Comparison of ENCODE assay signal across 23 cellular contexts in the genomic region with DNA sequence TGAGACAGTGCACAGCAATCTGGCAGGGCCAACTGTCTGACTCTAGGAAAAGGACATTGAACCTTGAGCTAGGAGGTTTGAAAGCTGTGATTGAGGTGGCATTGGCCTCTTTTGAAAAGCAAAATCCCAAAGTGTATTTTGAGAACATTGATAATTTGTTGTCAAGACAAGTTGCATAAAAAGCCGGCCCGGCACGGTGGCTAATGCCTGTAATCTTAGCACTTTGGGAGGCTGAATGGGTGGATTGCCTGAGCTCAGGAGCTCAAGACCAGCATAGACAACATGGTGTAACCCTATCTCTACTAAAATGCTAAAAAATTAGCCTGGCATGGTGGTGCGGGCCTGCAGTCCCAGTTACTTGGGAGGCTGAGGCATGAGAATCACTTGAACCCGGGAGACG.
DNase-seq lines count a peak whose midpoint lies in the region; ATAC-seq and TF ChIP-seq lines count a peak whose summit lies in the region.
"Had no signal": no experiment of that assay in that cellular context is flagged by ENCODE, and none has a peak within 500 bp of the region (broad histone marks: within the 10 kb centered on the region; RNA-seq: fewer than 3 reads in every experiment).

No MANE protein-coding gene starts in this region.

- peaks cover 27% of the 10 kb centered on the region for H3K4me1 Mint-ChIP-seq in activated T-cell treated with anti-CD3 and anti-CD28 coated beads, Interleukin-2, amount 50 U/mL, for 24 hours (ENCODE audit: low read depth)
- H3K4me1 Mint-ChIP-seq in MCF 10A (ENCODE audit: insufficient read depth, unreplicated experiment): peaks cover 12% of the 10 kb centered on the region
- peaks cover 13% of the 10 kb centered on the region for H3K4me1 Mint-ChIP-seq in activated CD8-positive, alpha-beta T cell treated with anti-CD3 and anti-CD28 coated beads for 36 hours (ENCODE audit: low read depth)

- H3K9me3 ChIP-seq in mammary epithelial cell (replicated peaks; ENCODE audit: insufficient read depth, low read length): no peaks in the 10 kb centered on the region
- H3K9me3 ChIP-seq: BE2C; BLaER1 treated with 17β-estradiol and CSF1 and Interleukin-3, amounts not matched to agents 10 nM and 100 nM had no signal

- peak overlapping the region; percentile 16 for H2AFZ ChIP-seq in mammary epithelial cell (ENCODE audit: low read depth, low read length)

- in situ Hi-C loops in mammary epithelial cell (cut with MboI; ENCODE audit: low sequenced_read_pairs in 2 of 2): loop anchor here (10.0 to 25.0 kb wide), 3 partner anchors 434 to 883 kb away; a partner anchor contains a TSS

- H3K27ac Mint-ChIP-seq in activated T-cell treated with anti-CD3 and anti-CD28 coated beads, Interleukin-2, amount 50 U/mL, for 24 hours: peak overlapping the region; percentile 17
- H3K27ac Mint-ChIP-seq in MCF 10A (ENCODE audit: low read depth, unreplicated experiment): no peak overlapping the region
- H3K27ac Mint-ChIP-seq in activated CD8-positive, alpha-beta T cell treated with anti-CD3 and anti-CD28 coated beads for 36 hours: peak overlapping the region; percentile 32
- H3K27ac Mint-ChIP-seq: CD14-positive monocyte; CD4-positive, alpha-beta T cell; CD8-positive, alpha-beta memory T cell had no signal

- no peaks in the 10 kb centered on the region for H3K36me3 ChIP-seq in mammary epithelial cell (ENCODE audit: insufficient read depth, low read length)
- H3K36me3 ChIP-seq: BE2C; BLaER1 treated with 17β-estradiol and CSF1 and Interleukin-3, amounts not matched to agents 10 nM and 100 nM had no signal

- dilution Hi-C loops in mammary epithelial cell (cut with HindIII; ENCODE audit: low sequenced_read_pairs): no loop called here

- H3K79me2 ChIP-seq in mammary epithelial cell (ENCODE audit: insufficient read depth, low read length): no peaks in the 10 kb centered on the region

- no peak for ATAC-seq in activated CD8-positive, alpha-beta T cell treated with anti-CD3 and anti-CD28 coated beads for 36 hours
- ATAC-seq: A549, GM12878 had no signal

- no peak overlapping the region for H3K9ac ChIP-seq in mammary epithelial cell (ENCODE audit: insufficient read depth, low read length)
- H3K9ac ChIP-seq: BLaER1 treated with 17β-estradiol and CSF1 and Interleukin-3, amounts not matched to agents 10 nM and 100 nM had no signal

- no peaks in the 10 kb centered on the region for H3K9me3 Mint-ChIP-seq in activated T-cell treated with anti-CD3 and anti-CD28 coated beads, Interleukin-2, amount 50 U/mL, for 24 hours
- H3K9me3 Mint-ChIP-seq in MCF 10A (ENCODE audit: unreplicated experiment): no peaks in the 10 kb centered on the region
- H3K9me3 Mint-ChIP-seq in activated CD8-positive, alpha-beta T cell treated with anti-CD3 and anti-CD28 coated beads for 36 hours: peaks cover 3% of the 10 kb centered on the region
- H3K9me3 Mint-ChIP-seq: CD14-positive monocyte; CD4-positive, alpha-beta T cell; CD8-positive, alpha-beta memory T cell had no signal

- no peaks in the 10 kb centered on the region for H3K27me3 ChIP-seq in mammary epithelial cell (ENCODE audit: insufficient read depth, low read length)
- H3K27me3 ChIP-seq: BLaER1 treated with 17β-estradiol and CSF1 and Interleukin-3, amounts not matched to agents 10 nM and 100 nM had no signal

- H4K20me1 ChIP-seq in mammary epithelial cell (ENCODE audit: insufficient read depth, low read length): no peaks in the 10 kb centered on the region
- H4K20me1 ChIP-seq: BLaER1 treated with 17β-estradiol and CSF1 and Interleukin-3, amounts not matched to agents 10 nM and 100 nM had no signal

- H3K27me3 Mint-ChIP-seq in activated T-cell treated with anti-CD3 and anti-CD28 coated beads, Interleukin-2, amount 50 U/mL, for 24 hours: peaks cover 4% of the 10 kb centered on the region
- H3K27me3 Mint-ChIP-seq in MCF 10A (ENCODE audit: insufficient read depth, unreplicated experiment): no peaks in the 10 kb centered on the region
- H3K27me3 Mint-ChIP-seq in activated CD8-positive, alpha-beta T cell treated with anti-CD3 and anti-CD28 coated beads for 36 hours: peaks cover 2% of the 10 kb centered on the region

- no peak overlapping the region for H3K4me2 ChIP-seq in mammary epithelial cell (ENCODE audit: insufficient read depth, low read depth, low read length)

- H3K27ac ChIP-seq in mammary epithelial cell (ENCODE audit: insufficient read depth, low read depth, low read length): no peak overlapping the region
- H3K27ac ChIP-seq: A549; BLaER1 treated with 17β-estradiol and CSF1 and Interleukin-3, amounts not matched to agents 10 nM and 100 nM; GM23248 had no signal

- H3K36me3 Mint-ChIP-seq in activated T-cell treated with anti-CD3 and anti-CD28 coated beads, Interleukin-2, amount 50 U/mL, for 24 hours (ENCODE audit: low read depth): no peaks in the 10 kb centered on the region
- H3K36me3 Mint-ChIP-seq in MCF 10A (ENCODE audit: insufficient read depth, unreplicated experiment): no peaks in the 10 kb centered on the region
- H3K36me3 Mint-ChIP-seq in activated CD8-positive, alpha-beta T cell treated with anti-CD3 and anti-CD28 coated beads for 36 hours (ENCODE audit: low read depth): no peaks in the 10 kb centered on the region
- H3K36me3 Mint-ChIP-seq: CD14-positive monocyte; CD8-positive, alpha-beta memory T cell had no signal

- 96% methylated on average over 6 of the region's 6 CpGs for WGBS in mammary epithelial cell (ENCODE audit: low coverage, missing lambda C conversion rate)

- H3K4me3 Mint-ChIP-seq in activated T-cell treated with anti-CD3 and anti-CD28 coated beads, Interleukin-2, amount 50 U/mL, for 24 hours: no peak overlapping the region
- no peak overlapping the region for H3K4me3 Mint-ChIP-seq in MCF 10A (ENCODE audit: unreplicated experiment)
- no peak overlapping the region for H3K4me3 Mint-ChIP-seq in activated CD8-positive, alpha-beta T cell treated with anti-CD3 and anti-CD28 coated beads for 36 hours
- H3K4me3 Mint-ChIP-seq: CD14-positive monocyte; CD4-positive, alpha-beta T cell; CD8-positive, alpha-beta memory T cell had no signal

- intact Hi-C loops in mammary epithelial cell (cut with micrococcal nuclease): no loop called here
- intact Hi-C loops in MCF 10A (cut with micrococcal nuclease): no loop called here
- intact Hi-C loops in activated CD8-positive, alpha-beta T cell treated with anti-CD3 and anti-CD28 coated beads for 36 hours (cut with micrococcal nuclease): no loop called here

- TF ChIP-seq CTCF in mammary epithelial cell (conservative IDR thresholded peaks at IDR 0.05 in 1 of 2, IDR thresholded peaks at IDR 0.05 in 1 of 2; ENCODE audit: extremely low read depth in 1 of 2, insufficient read depth in 1 of 2, low read depth in 1 of 2, low read length in 2 of 2) (no peak), MCF 10A (IDR thresholded peaks at IDR 0.05; ENCODE audit: unreplicated experiment) (no peak)
- no peak for TF ChIP-seq CTCF in activated CD8-positive, alpha-beta T cell treated with anti-CD3 and anti-CD28 coated beads for 36 hours (IDR thresholded peaks at IDR 0.05)

- POLR2A ChIA-PET in MCF 10A (lab: Yijun Ruan, JAX): no interaction called here
- POLR2A ChIA-PET in activated CD8-positive, alpha-beta T cell treated with anti-CD3 and anti-CD28 coated beads for 36 hours (lab: Charles Lee): interaction anchor here (1.5 to 1.9 kb wide), 2 partner anchors 23 to 331 kb away, joined by 5 to 7 read pairs; a partner anchor contains a TSS

- H3K4me1 ChIP-seq in mammary epithelial cell (ENCODE audit: insufficient read depth, low read length): peaks cover 16% of the 10 kb centered on the region

- CTCF ChIA-PET in mammary epithelial cell (lab: Charles Lee; ENCODE audit: low non-redundant PET) (no interaction called here), MCF 10A (lab: Yijun Ruan, JAX) (interaction anchor here (0.7 to 4.9 kb wide), 6 partner anchors 10 to 509 kb away, joined by 3 to 52 read pairs (median 24); a partner anchor contains a TSS)
- CTCF ChIA-PET in activated CD8-positive, alpha-beta T cell treated with anti-CD3 and anti-CD28 coated beads for 36 hours (lab: Charles Lee): interaction anchor here (1.9 to 6.0 kb wide), 6 partner anchors 12 to 505 kb away, joined by 11 to 78 read pairs (median 73); a partner anchor contains a TSS

- DNase-seq in activated T-cell treated with anti-CD3 and anti-CD28 coated beads, Interleukin-2, amount 50 U/mL, for 24 hours: no peak
- DNase-seq in activated T-cell treated with anti-CD3 and anti-CD28 coated beads, Interleukin-2, amount 50 U/mL, for 48 hours: no peak
- DNase-seq in mammary epithelial cell (no peak), MCF 10A (ENCODE audit: unreplicated experiment) (no peak)
- DNase-seq in activated CD8-positive, alpha-beta T cell treated with anti-CD3 and anti-CD28 coated beads for 36 hours: no peak
- DNase-seq in activated CD8-positive, alpha-beta memory T cell treated with anti-CD3 and anti-CD28 coated beads for 24 hours: no peak
- no peak for DNase-seq in stimulated activated CD4-positive, alpha-beta T cell treated with anti-CD3 and anti-CD28 coated beads, Interleukin-4, amount 100 ng/mL, for 1 hour
- DNase-seq: 8988T; ACHN; AML-193; BE2C; CD4-positive, alpha-beta T cell; CD8-positive, alpha-beta memory T cell; DMS153; EL; GDM1; GM23248; H7; HCEC 1CT had no signal

- no peak overlapping the region for H3K4me3 ChIP-seq in mammary epithelial cell (replicated peaks in 1 of 3; ENCODE audit: insufficient read depth in 1 of 3, low read depth in 2 of 3, low read length in 3 of 3)
- H3K4me3 ChIP-seq: A549; BLaER1 treated with 17β-estradiol and CSF1 and Interleukin-3, amounts not matched to agents 10 nM and 100 nM; GM12878 had no signal

- BruUV-seq in mammary epithelial cell (replicated peaks; lab: Mats Ljungman, UMichigan) (no TSS peak), MCF 10A (replicated peaks; lab: Mats Ljungman, UMichigan) (no TSS peak)
